In genomic region chr13:90906554-90906953, GRCh38 we compare ENCODE assay signal across 7 cellular contexts.
"Had no signal": no experiment of that assay in that cellular context is flagged by ENCODE, and none has a peak within 500 bp of the region (broad histone marks: within the 10 kb centered on the region; RNA-seq: fewer than 3 reads in every experiment).

No MANE protein-coding gene starts in this region.

- DNase-seq: IMR-90, KBM-7, KG1 had no signal

- H3K4me2 ChIP-seq: KMS-11 had no signal

- FAIRE-seq: HepG2, HTR-8/SVneo had no signal

- H3K9ac ChIP-seq: KMS-11 had no signal

- ATAC-seq: HepG2 had no signal

- H3K27ac ChIP-seq: HL-60, KMS-11 had no signal
